8 cellular contexts compared by ENCODE assay signal in the genomic region with DNA sequence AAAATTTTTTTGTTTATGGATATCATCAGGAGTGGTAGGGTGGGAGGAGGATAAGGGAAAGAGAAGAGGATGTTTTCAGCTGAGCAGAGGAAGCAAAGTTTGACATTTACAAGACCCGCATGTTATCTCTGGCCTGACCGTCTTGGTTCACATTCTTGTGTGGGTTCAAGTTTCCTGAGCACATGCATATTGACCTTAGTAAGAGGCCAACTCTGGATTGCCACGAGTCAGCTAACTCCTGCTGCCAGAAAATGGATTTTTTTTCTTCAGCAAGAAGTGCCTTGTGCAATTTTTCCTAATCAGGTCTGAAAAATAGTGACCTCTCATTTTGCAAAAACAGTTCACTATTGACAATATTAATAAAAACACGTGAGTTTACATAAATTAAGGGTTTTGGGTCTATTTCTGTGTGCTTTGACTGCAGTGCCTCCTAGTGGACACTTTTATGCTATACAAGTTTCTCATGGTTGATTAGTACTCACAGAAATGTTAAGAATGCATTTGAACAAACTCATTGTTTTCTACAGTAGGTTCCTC. TPM values are rescaled to one million over a fixed set of nuclear protein-coding genes. Genes with fewer than 3 reads are reported as not detected.
DNase-seq lines count a peak whose midpoint lies in the region; ATAC-seq and TF ChIP-seq lines count a peak whose summit lies in the region.

No MANE protein-coding gene starts in this region.

- H3K27ac ChIP-seq in right atrium auricular region = no peak overlapping the region

- peak; percentile 58 for TF ChIP-seq CTCF in activated B cell treated with CpG ODN at 0.5 μM for 24 hours (IDR thresholded peaks at IDR 0.05)
- peak; percentile 44 to 85 for TF ChIP-seq CTCF in right atrium auricular region (IDR thresholded peaks at IDR 0.05)

- POLR2A ChIA-PET in activated B cell treated with CpG ODN at 0.5 μM for 24 hours (lab: Charles Lee) = no interaction called here

- peak overlapping the region; percentile 52 for H3K9ac ChIP-seq in skeletal muscle satellite cell (ENCODE audit: low read depth, low read length)

- no peaks in the 10 kb centered on the region for H3K36me3 Mint-ChIP-seq in activated B cell treated with CpG ODN at 0.5 μM for 24 hours (ENCODE audit: low read depth)

- H3K36me3 ChIP-seq in right atrium auricular region = no peaks in the 10 kb centered on the region
- H3K36me3 ChIP-seq in skeletal muscle satellite cell (ENCODE audit: insufficient read depth, low read length) = no peaks in the 10 kb centered on the region
- H3K36me3 ChIP-seq in MG63 = no peaks in the 10 kb centered on the region

- H3K9me3 ChIP-seq in right atrium auricular region = no peaks in the 10 kb centered on the region
- H3K9me3 ChIP-seq in skeletal muscle satellite cell (replicated peaks; ENCODE audit: low read length) = no peaks in the 10 kb centered on the region
- no peaks in the 10 kb centered on the region for H3K9me3 ChIP-seq in MG63

- H3K27me3 ChIP-seq in right atrium auricular region = no peaks in the 10 kb centered on the region
- H3K27me3 ChIP-seq in skeletal muscle satellite cell (ENCODE audit: control insufficient read depth, insufficient read depth, low read length) = no peaks in the 10 kb centered on the region
- H3K27me3 ChIP-seq in MG63 = no peaks in the 10 kb centered on the region

- H3K4me3 ChIP-seq in right atrium auricular region (no peak overlapping the region), skeletal muscle satellite cell (ENCODE audit: low read length) (no peak overlapping the region), MG63 (no peak overlapping the region)

- H3K4me1 Mint-ChIP-seq in activated B cell treated with CpG ODN at 0.5 μM for 24 hours = peaks cover 7% of the 10 kb centered on the region

- H3K27ac Mint-ChIP-seq in activated B cell treated with CpG ODN at 0.5 μM for 24 hours = no peak overlapping the region

- no peak overlapping the region for H3K4me3 Mint-ChIP-seq in activated B cell treated with CpG ODN at 0.5 μM for 24 hours

- H3K9me3 Mint-ChIP-seq in activated B cell treated with CpG ODN at 0.5 μM for 24 hours = no peaks in the 10 kb centered on the region

- peak overlapping the region; percentile 53 for H3K4me2 ChIP-seq in skeletal muscle satellite cell (ENCODE audit: low read length)

- intact Hi-C loops in activated B cell treated with CpG ODN at 0.5 μM for 24 hours (cut with micrococcal nuclease) = loop anchor here (1.0 kb wide), 1 partner anchor 399 kb away; no protein-coding TSS in a partner anchor

- DNase-seq in Ammon's horn (ENCODE audit: low spot score) (peak; percentile 74), NCI-H2081 treated with DMSO at 0.1 percent for 48 hours (lab: John Stamatoyannopoulos, UW) (peak; percentile 60), activated B cell treated with CpG ODN at 0.5 μM for 24 hours (no peak), right atrium auricular region (ENCODE audit: low spot score) (peak; percentile 63), MG63 (no peak)

- peak; percentile 58 for ATAC-seq in GM19455 (IDR thresholded peaks at IDR 0.05; ENCODE audit: unreplicated experiment)
- ATAC-seq in activated B cell treated with CpG ODN at 0.5 μM for 24 hours (ENCODE audit: low read depth) = peak; percentile 42
- no peak for ATAC-seq in GM21447 (IDR thresholded peaks at IDR 0.05; ENCODE audit: unreplicated experiment)

- peaks cover 0 to 11% of the 10 kb centered on the region in 2 donors for H3K4me1 ChIP-seq in right atrium auricular region
- peaks cover 52% of the 10 kb centered on the region for H3K4me1 ChIP-seq in skeletal muscle satellite cell (ENCODE audit: control insufficient read depth, insufficient read depth, low read length)

- peaks cover 3% of the 10 kb centered on the region for H3K27me3 Mint-ChIP-seq in activated B cell treated with CpG ODN at 0.5 μM for 24 hours

- CTCF ChIA-PET in activated B cell treated with CpG ODN at 0.5 μM for 24 hours (lab: Charles Lee) = interaction anchor here (0.6 to 4.0 kb wide), 16 partner anchors 10 to 1129 kb away, joined by 3 to 32 read pairs (median 4); no protein-coding TSS in a partner anchor

RNA-seq across cellular contexts. Expression of a gene that starts 27.1 kb away (rescaled TPM):
- 316 and 318 TPM in 2 replicates for total RNA-seq in activated B cell treated with CpG ODN at 0.5 μM for 24 hours
- 10 to 100 TPM in 1 of 2 donors, 1 to 10 TPM in 1; 8.3 to 18.4 TPM for total RNA-seq in right atrium auricular region
- 57.0 and 75.8 TPM in 2 replicates for total RNA-seq in skeletal muscle satellite cell (2012; rRNA removed)
- total RNA-seq in MG63 (2014; rRNA removed; shearing (Covaris generic); ENCODE audit: low replicate concordance) = 543 and 644 TPM in 2 replicates

Comparison
In these comparisons a context has a peak if more than half of its experiments do, and no peak if none do; other contexts are left out.
1. DNase-seq: peak in Ammon's horn (single experiment), NCI-H2081 treated with DMSO at 0.1 percent for 48 hours (single experiment) and right atrium auricular region (single experiment); none in activated B cell treated with CpG ODN at 0.5 μM for 24 hours (single experiment) and MG63 (single experiment).
2. RNA of a gene that starts 27.1 kb away (total RNA-seq): 543 to 644 TPM in MG63 and 316 to 318 TPM in activated B cell treated with CpG ODN at 0.5 μM for 24 hours; 8.3 to 18.4 TPM in right atrium auricular region; every median in the first group is over 10 times any median in the second.